ENCODE assay signal across 15 cellular contexts in the genomic region with DNA sequence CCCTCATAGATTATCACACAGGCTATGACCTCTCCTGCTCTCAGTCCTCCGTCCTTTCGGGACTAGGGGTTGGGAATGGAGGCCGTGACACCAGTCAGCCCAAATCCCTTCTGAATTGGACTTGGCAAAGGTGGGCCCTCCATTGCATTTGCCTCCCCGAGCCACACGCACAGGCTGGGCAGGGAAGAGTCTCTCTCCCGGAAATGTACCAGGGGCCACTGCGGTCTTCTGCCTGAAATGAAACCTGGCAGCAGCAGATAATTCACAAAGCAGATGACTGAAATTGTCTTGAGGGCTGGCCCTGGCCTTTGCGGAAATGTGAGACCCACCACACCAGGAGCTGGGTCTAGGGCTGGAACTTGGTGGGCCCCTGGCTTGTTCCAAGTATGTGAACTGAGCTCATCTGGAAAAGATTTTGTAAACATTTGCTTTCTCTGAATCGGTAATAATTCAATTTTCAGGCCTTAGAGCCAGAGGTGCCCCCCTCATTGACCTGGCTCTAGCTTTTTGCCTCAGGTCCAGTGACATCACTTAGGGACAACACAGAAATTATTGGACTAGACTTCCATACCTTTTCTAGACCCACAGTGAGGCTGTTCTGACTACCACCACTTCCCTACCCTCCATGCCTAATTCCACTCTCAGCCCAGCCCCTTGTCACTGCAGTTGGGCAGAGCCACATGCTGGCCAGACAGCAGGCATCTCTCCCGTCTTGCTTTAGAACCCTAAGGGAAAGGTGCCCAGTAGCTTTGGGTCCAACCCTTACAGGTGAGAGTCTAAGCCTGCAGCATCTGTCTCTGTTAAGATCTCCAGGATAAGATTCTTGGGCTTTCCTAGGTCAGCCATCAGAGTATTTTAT.
DNase-seq lines count a peak whose midpoint lies in the region; ATAC-seq and TF ChIP-seq lines count a peak whose summit lies in the region.
"Had no signal": no experiment of that assay in that cellular context is flagged by ENCODE, and none has a peak within 500 bp of the region (broad histone marks: within the 10 kb centered on the region; RNA-seq: fewer than 3 reads in every experiment).

No MANE protein-coding gene starts in this region.

- H2BK12ac ChIP-seq in H9 (ENCODE audit: insufficient read length, low read depth, low read length) = no peak overlapping the region

- H3K79me2 ChIP-seq in H9 (ENCODE audit: insufficient read depth, low read length) = no peaks in the 10 kb centered on the region

- H4K20me1 ChIP-seq in H9 (ENCODE audit: control insufficient read depth, insufficient read depth, insufficient read length) = no peaks in the 10 kb centered on the region

- no CpG with 5 or more reads among the region's 10 CpGs for WGBS in H9 (ENCODE audit: extremely low coverage, insufficient read length, low lambda C conversion rate)

- H3K27me3 ChIP-seq in CD4-positive, alpha-beta memory T cell (ENCODE audit: insufficient read depth, low read length) = no peaks in the 10 kb centered on the region
- H3K27me3 ChIP-seq in H9 (ENCODE audit: insufficient read depth, low read length) = no peaks in the 10 kb centered on the region
- H3K27me3 ChIP-seq: heart left ventricle, thyroid gland had no signal

- no peak for DNase-seq in CD4-positive, alpha-beta memory T cell
- peak; percentile 20 for DNase-seq in H9
- no peak for DNase-seq in activated naive CD8-positive, alpha-beta T cell treated with anti-CD3 and anti-CD28 coated beads, Interleukin-2, amount 10 ng/mL, durations not matched to agents 7 days and 5 days
- no peak for DNase-seq in naive B cell
- DNase-seq: activated CD4-positive, alpha-beta T cell treated with anti-CD3 and anti-CD28 coated beads for 4 hours; cortex of kidney; NCI-H2081 treated with DMSO at 0.1 percent for 48 hours; T-helper 2 cell; thyroid gland had no signal

- H3K23ac ChIP-seq in H9 (ENCODE audit: insufficient read length, low read depth, low read length) = no peak overlapping the region

- H3T11ph ChIP-seq in H9 (ENCODE audit: low read length) = no peak overlapping the region

- H3K36me3 Mint-ChIP-seq in CD4-positive, alpha-beta memory T cell = peaks cover 4 to 10% of the 10 kb centered on the region in 2 donors
- peaks cover 0 to 13% (median 0%) of the 10 kb centered on the region in 3 experiments; a peak in 3 of 7 replicates for H3K36me3 Mint-ChIP-seq in H9 (ENCODE audit: insufficient read depth in 1 of 3, low read depth in 3 of 3)
- peaks cover 17% of the 10 kb centered on the region for H3K36me3 Mint-ChIP-seq in activated naive CD8-positive, alpha-beta T cell treated with anti-CD3 and anti-CD28 coated beads, Interleukin-2, amount 10 ng/mL, durations not matched to agents 7 days and 5 days
- H3K36me3 Mint-ChIP-seq in naive B cell = no peaks in the 10 kb centered on the region

- H3K4me3 ChIP-seq in CD4-positive, alpha-beta memory T cell (ENCODE audit: low read length in 2 of 2) = no peak overlapping the region
- H3K4me3 ChIP-seq: heart left ventricle, prostate gland, thyroid gland had no signal

- H3K4me1 ChIP-seq in CD4-positive, alpha-beta memory T cell (ENCODE audit: insufficient read depth, low read length) = peaks cover 19% of the 10 kb centered on the region
- H3K4me1 ChIP-seq in H9 (ENCODE audit: insufficient read depth, low read length) = peaks cover 3% of the 10 kb centered on the region; the same call in 1 of the 2 replicates
- H3K4me1 ChIP-seq: prostate gland had no signal

- no peaks in the 10 kb centered on the region for H3K79me1 ChIP-seq in H9 (ENCODE audit: insufficient read depth, low read depth, low read length, poor library complexity, severe bottlenecking)

- H4K8ac ChIP-seq in H9 (replicated peaks; ENCODE audit: insufficient read length, low read depth, low read length) = no peak overlapping the region

- H3K36me3 ChIP-seq in CD4-positive, alpha-beta memory T cell (ENCODE audit: insufficient read depth, low read length) = no peaks in the 10 kb centered on the region
- H3K36me3 ChIP-seq: prostate gland, thyroid gland had no signal

- H3K4me1 Mint-ChIP-seq in CD4-positive, alpha-beta memory T cell = peaks cover 9 to 42% (median 20%) of the 10 kb centered on the region in 4 donors
- H3K4me1 Mint-ChIP-seq in H9 = peaks cover 20 to 37% of the 10 kb centered on the region in 2 experiments
- H3K4me1 Mint-ChIP-seq in activated naive CD8-positive, alpha-beta T cell treated with anti-CD3 and anti-CD28 coated beads, Interleukin-2, amount 10 ng/mL, durations not matched to agents 7 days and 5 days = peaks cover 43% of the 10 kb centered on the region
- peaks cover 19 to 37% (median 20%) of the 10 kb centered on the region in 3 donors for H3K4me1 Mint-ChIP-seq in naive B cell

- intact Hi-C loops in CD4-positive, alpha-beta memory T cell (cut with micrococcal nuclease) = no loop called here

- H3K23me2 ChIP-seq in H9 (ENCODE audit: insufficient read length, low read depth, low read length, poor library complexity, severe bottlenecking) = no peaks in the 10 kb centered on the region

- H3K4me3 Mint-ChIP-seq in CD4-positive, alpha-beta memory T cell = no peak overlapping the region
- H3K4me3 Mint-ChIP-seq in H9 = no peak overlapping the region
- no peak overlapping the region for H3K4me3 Mint-ChIP-seq in activated naive CD8-positive, alpha-beta T cell treated with anti-CD3 and anti-CD28 coated beads, Interleukin-2, amount 10 ng/mL, durations not matched to agents 7 days and 5 days
- H3K4me3 Mint-ChIP-seq in naive B cell = peak overlapping the region in 1 of 8 donors; percentile 25

- no peak overlapping the region for H2AK5ac ChIP-seq in H9 (ENCODE audit: insufficient read length, low read length)

- H3K9me3 ChIP-seq in CD4-positive, alpha-beta memory T cell (ENCODE audit: control insufficient read depth in 1 of 2, low read length in 2 of 2) = no peaks in the 10 kb centered on the region
- H3K9me3 ChIP-seq in H9 (ENCODE audit: control insufficient read depth, low read depth, low read length) = no peaks in the 10 kb centered on the region
- H3K9me3 ChIP-seq: heart left ventricle, prostate gland, thyroid gland had no signal

- no peak overlapping the region for H2AFZ ChIP-seq in H9 (ENCODE audit: low read length)

- no peak for ATAC-seq in activated naive CD8-positive, alpha-beta T cell treated with anti-CD3 and anti-CD28 coated beads, Interleukin-2, amount 10 ng/mL, durations not matched to agents 7 days and 5 days (ENCODE audit: low read depth)
- ATAC-seq in naive B cell (ENCODE audit: low read depth in 2 of 2) = no peak
- no peak for ATAC-seq in GM21786 (IDR thresholded peaks at IDR 0.05; ENCODE audit: unreplicated experiment)
- no peak for ATAC-seq in HG02759 (IDR thresholded peaks at IDR 0.05; ENCODE audit: unreplicated experiment)
- no peak for ATAC-seq in GM21619 (IDR thresholded peaks at IDR 0.05; ENCODE audit: unreplicated experiment)
- ATAC-seq: heart left ventricle had no signal

- no peak overlapping the region for H2BK120ac ChIP-seq in H9 (ENCODE audit: low read depth, low read length, poor library complexity, severe bottlenecking)

- H3K9me3 Mint-ChIP-seq in CD4-positive, alpha-beta memory T cell = peaks cover 0 to 1% (median 0%) of the 10 kb centered on the region in 8 donors
- H3K9me3 Mint-ChIP-seq in H9 (no peaks in the 10 kb centered on the region), naive B cell (no peaks in the 10 kb centered on the region)
- no peaks in the 10 kb centered on the region for H3K9me3 Mint-ChIP-seq in activated naive CD8-positive, alpha-beta T cell treated with anti-CD3 and anti-CD28 coated beads, Interleukin-2, amount 10 ng/mL, durations not matched to agents 7 days and 5 days

- no peak overlapping the region for H3K56ac ChIP-seq in H9 (ENCODE audit: insufficient read length, low read depth, low read length)

- TF ChIP-seq CTCF in H9 (conservative IDR thresholded peaks at IDR 0.05) = no peak

- no peak overlapping the region for H3K14ac ChIP-seq in H9 (ENCODE audit: insufficient read depth, low read length)

- POLR2A ChIA-PET in CD4-positive, alpha-beta memory T cell (lab: Charles Lee; ENCODE audit: partially characterized antibody) = interaction anchor here (3.0 kb wide), 1 partner anchor 71 kb away, joined by 30 read pairs; no protein-coding TSS in a partner anchor
- POLR2A ChIA-PET in activated naive CD8-positive, alpha-beta T cell treated with anti-CD3 and anti-CD28 coated beads, Interleukin-2, amount 10 ng/mL, durations not matched to agents 7 days and 5 days (lab: Charles Lee) = no interaction called here

- no peak overlapping the region for H3K4me2 ChIP-seq in H9 (ENCODE audit: insufficient read depth, insufficient read length, low read length)

- no peak overlapping the region for H4K91ac ChIP-seq in H9 (ENCODE audit: insufficient read length, low read depth, low read length)

- CTCF ChIA-PET in CD4-positive, alpha-beta memory T cell (lab: Charles Lee; ENCODE audit: partially characterized antibody) = interaction anchor here (1.4 to 7.9 kb wide), 7 partner anchors 8 to 427 kb away, joined by 3 to 217 read pairs (median 21); no protein-coding TSS in a partner anchor

- H4K5ac ChIP-seq in H9 (ENCODE audit: insufficient read length, low read depth, low read length) = no peak overlapping the region

- no peak overlapping the region for H2BK20ac ChIP-seq in H9 (ENCODE audit: low read depth, low read length, poor library complexity, severe bottlenecking)

- H3K27me3 Mint-ChIP-seq in CD4-positive, alpha-beta memory T cell = no peaks in the 10 kb centered on the region
- H3K27me3 Mint-ChIP-seq in H9 (ENCODE audit: low read depth) = no peaks in the 10 kb centered on the region
- no peaks in the 10 kb centered on the region for H3K27me3 Mint-ChIP-seq in activated naive CD8-positive, alpha-beta T cell treated with anti-CD3 and anti-CD28 coated beads, Interleukin-2, amount 10 ng/mL, durations not matched to agents 7 days and 5 days
- H3K27me3 Mint-ChIP-seq in naive B cell = no peaks in the 10 kb centered on the region

- no peak overlapping the region for H3K9ac ChIP-seq in H9 (ENCODE audit: extremely low read depth, insufficient read length, low read length)

- H3K27ac ChIP-seq in CD4-positive, alpha-beta memory T cell (ENCODE audit: low read depth, low read length) = no peak overlapping the region
- no peak overlapping the region for H3K27ac ChIP-seq in H9 (ENCODE audit: insufficient read length, low read depth, low read length)
- H3K27ac ChIP-seq: C4-2B, prostate gland, thyroid gland had no signal

- no peak overlapping the region for H3K4ac ChIP-seq in H9 (ENCODE audit: low read depth, low read length)

- no peak overlapping the region for H3K18ac ChIP-seq in H9 (ENCODE audit: insufficient read length, low read depth, low read length)

- peak overlapping the region; percentile 47 to 87 (median 76) for H3K27ac Mint-ChIP-seq in CD4-positive, alpha-beta memory T cell
- H3K27ac Mint-ChIP-seq in H9 (peak overlapping the region in 1 of 3 experiments; percentile 59; a peak in 1 of 7 replicates), naive B cell (peak overlapping the region in 4 of 6 donors; percentile 13 to 90 (median 42))
- peak overlapping the region; percentile 96 for H3K27ac Mint-ChIP-seq in activated naive CD8-positive, alpha-beta T cell treated with anti-CD3 and anti-CD28 coated beads, Interleukin-2, amount 10 ng/mL, durations not matched to agents 7 days and 5 days

- H2BK15ac ChIP-seq in H9 (ENCODE audit: low read depth, low read length) = no peak overlapping the region

- H2BK5ac ChIP-seq in H9 (ENCODE audit: insufficient read length, low read length) = no peak overlapping the region
